1 cellular context compared by ENCODE assay signal in genomic region chr18:46199515-46200147, GRCh38.
TF ChIP-seq lines count a peak whose summit lies in the region.

No MANE protein-coding gene starts in this region.

TF ChIP-seq in K562, 482 proteins besides CTCF, POLR2A, EP300 and RAD21 (continued from another document and continues in another):
- TF ChIP-seq MXD1 (CRISPR knock-in tag; IDR thresholded peaks at IDR 0.05; ENCODE audit: borderline replicate concordance, poor library complexity, severe bottlenecking): no peak
- TF ChIP-seq HNRNPK (IDR thresholded peaks at IDR 0.05; ENCODE audit: low read depth, low read length, poor library complexity, severe bottlenecking): no peak
- TF ChIP-seq FOXA3 (CRISPR knock-in tag; conservative IDR thresholded peaks at IDR 0.05 in 1 of 2, IDR thresholded peaks at IDR 0.05 in 1 of 2): peak; percentile 75 to 83
- no peak for TF ChIP-seq ZNF583 (CRISPR knock-in tag; IDR thresholded peaks at IDR 0.05)
- TF ChIP-seq ZNF134 (CRISPR knock-in tag; conservative IDR thresholded peaks at IDR 0.05): no peak
- no peak for TF ChIP-seq SIN3B (IDR thresholded peaks at IDR 0.05; ENCODE audit: low read depth)
- no peak for TF ChIP-seq ZNF785 (CRISPR knock-in tag; IDR thresholded peaks at IDR 0.05)
- TF ChIP-seq ZNF77 (CRISPR knock-in tag; IDR thresholded peaks at IDR 0.05): no peak
- TF ChIP-seq E4F1 (CRISPR knock-in tag; IDR thresholded peaks at IDR 0.05; ENCODE audit: borderline replicate concordance): no peak
- no peak for TF ChIP-seq NCOA1 (IDR thresholded peaks at IDR 0.05; ENCODE audit: low read depth)
- no peak for TF ChIP-seq HDAC6 (IDR thresholded peaks at IDR 0.05; ENCODE audit: low read depth, low read length)
- no peak for TF ChIP-seq CREB3 (tag; conservative IDR thresholded peaks at IDR 0.05; ENCODE audit: low read depth)
- peak in 1 of 3 experiments; percentile 60 for TF ChIP-seq YY1 (IDR thresholded peaks at IDR 0.05; ENCODE audit: borderline replicate concordance in 1 of 3, control insufficient read depth in 1 of 3, extremely low read depth in 1 of 3, insufficient read depth in 3 of 3, insufficient read length in 1 of 3, insufficient replicate concordance in 2 of 3, low read depth in 1 of 3, low read length in 2 of 3)
- no peak for TF ChIP-seq GATAD2B (IDR thresholded peaks at IDR 0.05; ENCODE audit: borderline replicate concordance)
- no peak for TF ChIP-seq ZNF407 (IDR thresholded peaks at IDR 0.05; ENCODE audit: low read depth)
- TF ChIP-seq CTCFL (IDR thresholded peaks at IDR 0.05; ENCODE audit: borderline replicate concordance, insufficient read depth, low read depth, low read length, poor library complexity, severe bottlenecking): no peak
- no peak for TF ChIP-seq NR2F6 (CRISPR knock-in tag; IDR thresholded peaks at IDR 0.05)
- TF ChIP-seq HNRNPH1 (optimal IDR thresholded peaks at IDR 0.05; ENCODE audit: low read depth, low read length): no peak
- peak; percentile 61; the same call in 1 of the 2 replicates for TF ChIP-seq ATF3 (IDR thresholded peaks at IDR 0.05)
- TF ChIP-seq ATF3 (CRISPR knock-in tag; conservative IDR thresholded peaks at IDR 0.05): no peak
- TF ChIP-seq ZEB2 (IDR thresholded peaks at IDR 0.05): peak; percentile 76; the same call in 1 of the 2 replicates
- no peak for TF ChIP-seq BCLAF1 (IDR thresholded peaks at IDR 0.05; ENCODE audit: borderline replicate concordance in 1 of 2, control insufficient read depth in 1 of 2, low read depth in 2 of 2, low read length in 1 of 2)
- TF ChIP-seq ZBTB11 (CRISPR knock-in tag; IDR thresholded peaks at IDR 0.05): no peak
- TF ChIP-seq TAF7 (tag; IDR thresholded peaks at IDR 0.05): no peak
- peak; percentile 21 to 52; a peak in 1 of 4 replicates for TF ChIP-seq KDM1A (IDR thresholded peaks at IDR 0.05)
- TF ChIP-seq RCOR1 (IDR thresholded peaks at IDR 0.05; ENCODE audit: borderline replicate concordance in 1 of 2, low read depth in 2 of 2, low read length in 2 of 2): peak in 1 of 2 experiments; percentile 43; a peak in 2 of 4 replicates
- no peak for TF ChIP-seq ZFP91 (CRISPR knock-in tag; IDR thresholded peaks at IDR 0.05)
